In genomic region chr5:52788505-52788821, GRCh38 we compare ENCODE assay signal across 8 cellular contexts. TPM values are rescaled to one million over a fixed set of nuclear protein-coding genes. Genes with fewer than 3 reads are reported as not detected.
A peak's percentile ranks its signal among the peaks of the same experiment; 100 is the strongest.
DNase-seq lines count a peak whose midpoint lies in the region; ATAC-seq and TF ChIP-seq lines count a peak whose summit lies in the region.

No MANE protein-coding gene starts in this region.

- H3K9ac ChIP-seq in mucosa of rectum (ENCODE audit: low read depth in 1 of 2, low read length in 2 of 2), result peak overlapping the region; percentile 58 to 75

- H3K36me3 ChIP-seq in right atrium auricular region, result no peaks in the 10 kb centered on the region
- no peaks in the 10 kb centered on the region for H3K36me3 ChIP-seq in mucosa of rectum (ENCODE audit: control insufficient read depth in 2 of 2, insufficient read depth in 2 of 2, low read length in 2 of 2)

- DNase-seq in right atrium auricular region (ENCODE audit: low spot score), result no peak
- DNase-seq in cardiac septum (ENCODE audit: low spot score), result no peak
- DNase-seq in choroid plexus epithelial cell (ENCODE audit: low read depth), result no peak
- no peak for DNase-seq in NCI-H1436 (lab: John Stamatoyannopoulos, UW)

- TF ChIP-seq CTCF in right atrium auricular region (IDR thresholded peaks at IDR 0.05) (no peak), choroid plexus epithelial cell (conservative IDR thresholded peaks at IDR 0.05; ENCODE audit: low read depth, low read length) (no peak)

- H3K27ac ChIP-seq in right atrium auricular region, result peak overlapping the region; percentile 85 to 94
- H3K27ac ChIP-seq in mucosa of rectum (ENCODE audit: low read depth in 2 of 2, low read length in 2 of 2), result peak overlapping the region; percentile 83 to 88

- H3K9me3 ChIP-seq in right atrium auricular region (no peaks in the 10 kb centered on the region), mucosa of rectum (ENCODE audit: control insufficient read depth in 2 of 2, low read length in 2 of 2) (no peaks in the 10 kb centered on the region)

- intact Hi-C loops in cardiac septum (cut with DNase I), result loop anchor here (2.0 to 10.0 kb wide), 5 partner anchors 54 to 316 kb away; partner anchors contain the start of gene MOCS2

- H3K4me3 ChIP-seq in right atrium auricular region (peak overlapping the region; percentile 62 to 74), choroid plexus epithelial cell (ENCODE audit: low read depth, low read length) (peak overlapping the region; percentile 78), mucosa of rectum (ENCODE audit: low read length in 2 of 2) (peak overlapping the region; percentile 65 to 87)

- H3K4me1 ChIP-seq in right atrium auricular region, result peaks cover 0 to 18% of the 10 kb centered on the region in 2 donors
- H3K4me1 ChIP-seq in mucosa of rectum (ENCODE audit: control insufficient read depth in 2 of 2, insufficient read depth in 2 of 2, low read length in 2 of 2), result peaks cover 10 to 12% of the 10 kb centered on the region in 2 donors

- no peaks in the 10 kb centered on the region for H3K27me3 ChIP-seq in right atrium auricular region
- no peaks in the 10 kb centered on the region for H3K27me3 ChIP-seq in mucosa of rectum (ENCODE audit: control insufficient read depth in 2 of 2, insufficient read depth in 2 of 2, low read length in 2 of 2)

- ATAC-seq in HG03432 (IDR thresholded peaks at IDR 0.05; ENCODE audit: unreplicated experiment) (no peak), HG02840 (IDR thresholded peaks at IDR 0.05; ENCODE audit: low FRiP score, unreplicated experiment) (no peak), HG03159 (IDR thresholded peaks at IDR 0.05; ENCODE audit: unreplicated experiment) (no peak)

RNA-seq across cellular contexts. Expression of gene ITGA1, which starts 0.7 kb away (rescaled TPM):
- total RNA-seq in right atrium auricular region (10 to 100 TPM; 13.2 to 26.8 TPM), cardiac septum (40.3 TPM)

RNA-seq across cellular contexts. Expression of gene PELO, which starts 0.7 kb away (rescaled TPM):
- 10 to 100 TPM in 1 of 2 donors, 1 to 10 TPM in 1; 8.5 to 11.8 TPM for total RNA-seq in right atrium auricular region
- total RNA-seq in cardiac septum, result 29.3 TPM
